In the genomic region with DNA sequence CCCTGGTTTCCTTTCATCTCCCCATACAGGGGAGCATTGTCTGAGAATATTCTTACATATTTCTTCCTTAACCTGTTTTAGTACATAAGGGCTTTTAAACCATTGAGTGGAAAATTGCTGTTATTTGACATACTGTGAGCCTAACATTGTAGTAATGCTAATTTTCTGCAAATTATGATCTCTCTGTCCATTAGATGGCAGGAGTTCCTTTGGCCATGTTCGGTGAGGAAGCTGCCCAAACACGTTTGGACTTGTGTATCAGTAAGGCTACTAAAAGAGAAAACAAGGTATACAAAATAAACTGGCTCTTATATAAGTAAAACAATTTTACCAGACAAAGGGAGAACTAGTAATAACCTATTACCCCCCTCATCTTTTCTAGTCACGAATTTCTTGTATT, we compare ENCODE assay signal across 10 cellular contexts. TPM values are rescaled to one million over a fixed set of nuclear protein-coding genes. Genes with fewer than 3 reads are reported as not detected.
DNase-seq lines count a peak whose midpoint lies in the region; ATAC-seq and TF ChIP-seq lines count a peak whose summit lies in the region.
"Had no signal": no experiment of that assay in that cellular context is flagged by ENCODE, and none has a peak within 500 bp of the region (broad histone marks: within the 10 kb centered on the region; RNA-seq: fewer than 3 reads in every experiment).

No MANE protein-coding gene starts in this region.

- no peak for TF ChIP-seq EP300 in suprapubic skin (IDR thresholded peaks at IDR 0.05)

- peak; percentile 61 for ATAC-seq in foreskin keratinocyte
- no peak for ATAC-seq in GM18870 (IDR thresholded peaks at IDR 0.05; ENCODE audit: unreplicated experiment)
- ATAC-seq: body of pancreas had no signal

- CTCF ChIA-PET in AG04449 (lab: Yijun Ruan, JAX): interaction anchor here (0.8 to 7.8 kb wide), 29 partner anchors 8 to 426 kb away, joined by 3 to 102 read pairs (median 4); partner anchors contain the start of gene TGFBR3

- WGBS in suprapubic skin: 65% methylated on average over 3 of the region's 3 CpGs

- POLR2A ChIA-PET in AG04449 (lab: Yijun Ruan, JAX): interaction anchor here (1.0 kb wide), 1 partner anchor 356 kb away, joined by 3 read pairs; the partner anchor contains the start of gene TGFBR3

- TF ChIP-seq CTCF in AG04449 (IDR thresholded peaks at IDR 0.05; ENCODE audit: insufficient read depth, low read length, missing control alignments) (peak; percentile 25), GM12873 (IDR thresholded peaks at IDR 0.05; ENCODE audit: insufficient read depth, low read depth, low read length, missing control alignments) (peak; percentile 13), foreskin keratinocyte (conservative IDR thresholded peaks at IDR 0.05) (peak; percentile 92), suprapubic skin (IDR thresholded peaks at IDR 0.05) (no peak)

- no peak for TF ChIP-seq POLR2A in suprapubic skin (IDR thresholded peaks at IDR 0.05)

- H3K4me3 ChIP-seq in AG04449 (ENCODE audit: low read depth, low read length) (no peak overlapping the region), suprapubic skin (no peak overlapping the region)
- H3K4me3 ChIP-seq: body of pancreas, SK-N-MC had no signal

- no peak for DNase-seq in AG04449 (ENCODE audit: low read depth, low spot score)
- peak; percentile 4 for DNase-seq in RPMI8226
- peak; percentile 32 to 63 for DNase-seq in foreskin keratinocyte
- DNase-seq in suprapubic skin (ENCODE audit: low spot score in 2 of 2): no peak
- DNase-seq in nucleus accumbens (lab: John Stamatoyannopoulos, UW): no peak
- DNase-seq in SW 1271 (lab: John Stamatoyannopoulos, UW): no peak
- DNase-seq: body of pancreas had no signal

- H3K27me3 ChIP-seq in foreskin keratinocyte: no peaks in the 10 kb centered on the region
- H3K27me3 ChIP-seq in suprapubic skin: no peaks in the 10 kb centered on the region
- H3K27me3 ChIP-seq: body of pancreas had no signal

- no peaks in the 10 kb centered on the region for H3K9me3 ChIP-seq in suprapubic skin
- H3K9me3 ChIP-seq: body of pancreas had no signal

- H3K36me3 ChIP-seq in suprapubic skin: no peaks in the 10 kb centered on the region

- peaks cover 7% of the 10 kb centered on the region for H3K4me1 ChIP-seq in foreskin keratinocyte
- H3K4me1 ChIP-seq in suprapubic skin: no peaks in the 10 kb centered on the region
- H3K4me1 ChIP-seq: body of pancreas had no signal

- no peak overlapping the region for H3K27ac ChIP-seq in foreskin keratinocyte
- no peak overlapping the region for H3K27ac ChIP-seq in suprapubic skin
- H3K27ac ChIP-seq: body of pancreas, SK-N-MC had no signal

RNA-seq across cellular contexts. Expression of gene CDC7, which starts 29.2 kb away (rescaled TPM):
- total RNA-seq in foreskin keratinocyte (11.7 and 12.7 TPM in 2 replicates), suprapubic skin (1 to 10 TPM in 3 of 4 donors, under 1 TPM in 1; 0.47 to 5.4 (median 2.3) TPM)
- polyA plus RNA-seq in foreskin keratinocyte: 4.5 and 6.6 TPM in 2 replicates

Comparison
In these comparisons a context has a peak if more than half of its experiments do, and no peak if none do; other contexts are left out.
1. DNase-seq: peak in RPMI8226 (single experiment) and foreskin keratinocyte (2 of 2); none in AG04449 (single experiment), suprapubic skin (0 of 2), nucleus accumbens (0 of 56) and SW 1271 (0 of 2).
2. CTCF ChIP-seq: peak in AG04449 (single experiment), GM12873 (single experiment) and foreskin keratinocyte (single experiment); none in suprapubic skin (0 of 2).